Comparison of ENCODE assay signal across 18 cellular contexts in genomic region chr9:133759946-133760345, GRCh38. TPM values are rescaled to one million over a fixed set of nuclear protein-coding genes. Genes with fewer than 3 reads are reported as not detected.
DNase-seq lines count a peak whose midpoint lies in the region; ATAC-seq and TF ChIP-seq lines count a peak whose summit lies in the region.
"Had no signal": no experiment of that assay in that cellular context is flagged by ENCODE, and none has a peak within 500 bp of the region (broad histone marks: within the 10 kb centered on the region; RNA-seq: fewer than 3 reads in every experiment).

No MANE protein-coding gene starts in this region.

- peaks cover 0 to 4% of the 10 kb centered on the region in 2 donors for H3K4me1 Mint-ChIP-seq in natural killer cell
- no peaks in the 10 kb centered on the region for H3K4me1 Mint-ChIP-seq in natural killer cell treated with Interleukin-12 subunit alpha and Interleukin-12 subunit beta and Interleukin-15 and Interleukin-18, amount 100 ng/mL, for 72 hours (ENCODE audit: low read depth in 2 of 2)
- H3K4me1 Mint-ChIP-seq: CD14-positive monocyte had no signal

- H3K36me3 Mint-ChIP-seq in natural killer cell = no peaks in the 10 kb centered on the region
- peaks cover 4% of the 10 kb centered on the region for H3K36me3 Mint-ChIP-seq in natural killer cell treated with Interleukin-12 subunit alpha and Interleukin-12 subunit beta and Interleukin-15 and Interleukin-18, amount 100 ng/mL, for 72 hours

- H3K4me3 Mint-ChIP-seq in natural killer cell = no peak overlapping the region
- no peak overlapping the region for H3K4me3 Mint-ChIP-seq in natural killer cell treated with Interleukin-12 subunit alpha and Interleukin-12 subunit beta and Interleukin-15 and Interleukin-18, amount 100 ng/mL, for 72 hours
- H3K4me3 Mint-ChIP-seq: CD14-positive monocyte had no signal

- no peak overlapping the region for H3K27ac Mint-ChIP-seq in natural killer cell
- H3K27ac Mint-ChIP-seq in natural killer cell treated with Interleukin-12 subunit alpha and Interleukin-12 subunit beta and Interleukin-15 and Interleukin-18, amount 100 ng/mL, for 72 hours = no peak overlapping the region
- H3K27ac Mint-ChIP-seq: CD14-positive monocyte had no signal

- intact Hi-C loops in natural killer cell (cut with micrococcal nuclease) (no loop called here), left cardiac atrium (cut with DNase I) (no loop called here)

- peaks cover 0 to 3% of the 10 kb centered on the region in 2 donors for H3K9me3 Mint-ChIP-seq in natural killer cell
- H3K9me3 Mint-ChIP-seq in natural killer cell treated with Interleukin-12 subunit alpha and Interleukin-12 subunit beta and Interleukin-15 and Interleukin-18, amount 100 ng/mL, for 72 hours = no peaks in the 10 kb centered on the region

- H3K27me3 Mint-ChIP-seq in natural killer cell (ENCODE audit: low read depth in 2 of 2) = peaks cover 0 to 4% of the 10 kb centered on the region in 2 donors
- H3K27me3 Mint-ChIP-seq in natural killer cell treated with Interleukin-12 subunit alpha and Interleukin-12 subunit beta and Interleukin-15 and Interleukin-18, amount 100 ng/mL, for 72 hours = peaks cover 0 to 7% of the 10 kb centered on the region in 2 donors

- ATAC-seq in natural killer cell = no peak
- no peak for ATAC-seq in natural killer cell treated with Interleukin-12 subunit alpha and Interleukin-12 subunit beta and Interleukin-15 and Interleukin-18, amount 100 ng/mL, for 72 hours
- peak in 1 of 2 donors; percentile 10 for ATAC-seq in left cardiac atrium

- no peak for TF ChIP-seq CTCF in natural killer cell (IDR thresholded peaks at IDR 0.05)

- DNase-seq in natural killer cell (peak; percentile 10), left cardiac atrium (peak; percentile 24), mesenteric fat pad (ENCODE audit: low spot score) (peak; percentile 86), ureter (ENCODE audit: low spot score) (peak; percentile 41), AG20443 (ENCODE audit: low spot score) (no peak), dermis blood vessel endothelial cell (no peak), NCI-H82 (lab: John Stamatoyannopoulos, UW) (no peak)
- no peak for DNase-seq in natural killer cell treated with Interleukin-12 subunit alpha and Interleukin-12 subunit beta and Interleukin-15 and Interleukin-18, amount 100 ng/mL, for 72 hours (ENCODE audit: low spot score)
- DNase-seq: AML-193, DMS153, GOT3, NCI-H1436, NCI-H2029 treated with DMSO at 0.1 percent for 48 hours, NCI-H510A, NCI-H774, PC-9, SHP77 had no signal

RNA-seq across cellular contexts. Expression of gene SARDH, which starts 21.8 kb away (rescaled TPM):
- 1 to 10 TPM; 2.2 to 6.8 (median 4.1) TPM for total RNA-seq in natural killer cell
- total RNA-seq in natural killer cell treated with Interleukin-12 subunit alpha and Interleukin-12 subunit beta and Interleukin-15 and Interleukin-18, amount 100 ng/mL, for 72 hours = under 1 TPM; 0.36 to 0.38 TPM
- 1 to 10 TPM in 1 of 2 donors, under 1 TPM in 1; 0.88 to 1.4 TPM for total RNA-seq in left cardiac atrium
- 0.87 TPM for total RNA-seq in mesenteric fat pad
- 4.1 TPM for total RNA-seq in ureter
- total RNA-seq in dermis blood vessel endothelial cell = 0.34 and 0.37 TPM in 2 replicates

Comparison
In these comparisons a context has a peak if more than half of its experiments do, and no peak if none do; other contexts are left out.
1. DNase-seq: peak in natural killer cell (single experiment), left cardiac atrium (single experiment), mesenteric fat pad (single experiment) and ureter (single experiment); none in natural killer cell treated with Interleukin-12 subunit alpha and Interleukin-12 subunit beta and Interleukin-15 and Interleukin-18, amount 100 ng/mL, for 72 hours (single experiment), AG20443 (single experiment), dermis blood vessel endothelial cell (single experiment) and NCI-H82 (single experiment).